In genomic region chr15:68283401-68283800, GRCh38 we compare ENCODE assay signal across 21 cellular contexts. TPM values are rescaled to one million over a fixed set of nuclear protein-coding genes. Genes with fewer than 3 reads are reported as not detected.
A peak's percentile ranks its signal among the peaks of the same experiment; 100 is the strongest.
DNase-seq lines count a peak whose midpoint lies in the region; ATAC-seq and TF ChIP-seq lines count a peak whose summit lies in the region.
"Had no signal": no experiment of that assay in that cellular context is flagged by ENCODE, and none has a peak within 500 bp of the region (broad histone marks: within the 10 kb centered on the region; RNA-seq: fewer than 3 reads in every experiment).

No MANE protein-coding gene starts in this region.

- no peak for DNase-seq in GM23248
- DNase-seq in MM.1S = no peak
- DNase-seq in epithelial cell of prostate (ENCODE audit: low read depth, low spot score) = no peak
- no peak for DNase-seq in sigmoid colon
- DNase-seq in T-helper 9 cell = no peak
- no peak for DNase-seq in activated CD4-positive, CD25-positive, alpha-beta regulatory T cell (lab: John Stamatoyannopoulos, UW)
- DNase-seq: CD4-positive, alpha-beta T cell; HCEC 1CT; Kasumi-1; NCI-H1105 treated with DMSO at 0.1 percent for 48 hours; NCI-H146; NCI-H1930; NCI-H2227 treated with DMSO at 0.1 percent for 48 hours; NCI-H526 treated with DMSO at 0.1 percent for 48 hours; OCI-M1; SIG-M5 had no signal

- peaks cover 38% of the 10 kb centered on the region; the same call in 1 of the 2 replicates for H4K20me1 ChIP-seq in GM23248 (ENCODE audit: insufficient read depth)
- no peaks in the 10 kb centered on the region for H4K20me1 ChIP-seq in MM.1S (ENCODE audit: insufficient read depth, low read length)

- H3K4me1 ChIP-seq in GM23248 (ENCODE audit: insufficient read depth) = peaks cover 39% of the 10 kb centered on the region
- peaks cover 23% of the 10 kb centered on the region; the same call in 1 of the 2 replicates for H3K4me1 ChIP-seq in MM.1S (ENCODE audit: low read length)
- peaks cover 0 to 94% (median 73%) of the 10 kb centered on the region in 4 donors for H3K4me1 ChIP-seq in sigmoid colon

- no peak for TF ChIP-seq EP300 in sigmoid colon (IDR thresholded peaks at IDR 0.05)

- H3K4me3 ChIP-seq in GM23248 = no peak overlapping the region
- peak overlapping the region; percentile 84; the same call in 1 of the 2 replicates for H3K4me3 ChIP-seq in MM.1S (ENCODE audit: low read length)
- H3K4me3 ChIP-seq in sigmoid colon = no peak overlapping the region
- H3K4me3 ChIP-seq: BLaER1, SK-N-MC had no signal

- H3K9me3 ChIP-seq in GM23248 (ENCODE audit: low read depth) (no peaks in the 10 kb centered on the region), MM.1S (replicated peaks; ENCODE audit: insufficient read depth, low read length) (no peaks in the 10 kb centered on the region), sigmoid colon (no peaks in the 10 kb centered on the region)

- H3K79me2 ChIP-seq in GM23248 (ENCODE audit: insufficient read depth) (peaks cover 100% of the 10 kb centered on the region), MM.1S (ENCODE audit: low read length) (peaks cover 100% of the 10 kb centered on the region)

- intact Hi-C loops in sigmoid colon (cut with DNase I) = no loop called here

- 33 to 41% methylated on average over 2 of the region's 2 CpGs for WGBS in GM23248 (ENCODE audit: low coverage in 1 of 2, low lambda C conversion rate in 2 of 2, missing lambda C conversion rate in 2 of 2), 2 experiments
- WGBS in sigmoid colon, 2 donors = 78 to 82% methylated on average over 2 of the region's 2 CpGs

- H2AFZ ChIP-seq in GM23248 (no peak overlapping the region), MM.1S (ENCODE audit: low read length) (no peak overlapping the region)

- no peak for ATAC-seq in esophagus mucosa
- ATAC-seq in GM18868 (IDR thresholded peaks at IDR 0.05; ENCODE audit: unreplicated experiment) = no peak

- H3K36me3 ChIP-seq in GM23248 (ENCODE audit: low read depth) (peaks cover 6% of the 10 kb centered on the region; the same call in 1 of the 2 replicates), MM.1S (replicated peaks; ENCODE audit: insufficient read depth, low read length) (peaks cover 13% of the 10 kb centered on the region; the same call in 1 of the 2 replicates), sigmoid colon (peaks cover 0 to 16% (median 2%) of the 10 kb centered on the region in 4 donors)

- in situ Hi-C loops in GM23248 (cut with MboI) = no loop called here

- H3K27ac ChIP-seq in GM23248 (peak overlapping the region; percentile 95), MM.1S (ENCODE audit: low read length) (peak overlapping the region; percentile 93; the same call in 1 of the 2 replicates), epithelial cell of prostate (peak overlapping the region; percentile 100), sigmoid colon (peak overlapping the region in 3 of 4 donors; percentile 98 to 99 (median 98))
- H3K27ac ChIP-seq: BLaER1, HL-60 had no signal

- H3K9me2 ChIP-seq in GM23248 (ENCODE audit: insufficient read depth) = no peaks in the 10 kb centered on the region
- no peaks in the 10 kb centered on the region for H3K9me2 ChIP-seq in MM.1S (replicated peaks; ENCODE audit: insufficient read depth, low read length)

- H3F3A ChIP-seq in GM23248 (ENCODE audit: insufficient read depth) (peaks cover 72% of the 10 kb centered on the region), MM.1S (ENCODE audit: insufficient read depth, low read length) (peaks cover 65% of the 10 kb centered on the region)

- TF ChIP-seq CTCF in MM.1S (IDR thresholded peaks at IDR 0.05; ENCODE audit: low read length) (no peak), sigmoid colon (IDR thresholded peaks at IDR 0.05) (no peak)

- TF ChIP-seq POLR2A in sigmoid colon (IDR thresholded peaks at IDR 0.05) = no peak

- 0 out of 2 replicates have a peak overlapping the region, but pooled peaks have one; percentile 95 for H3K9ac ChIP-seq in GM23248
- H3K9ac ChIP-seq in MM.1S (ENCODE audit: low read length) = peak overlapping the region; percentile 93
- H3K9ac ChIP-seq: BLaER1 had no signal

- H3K27me3 ChIP-seq in GM23248 (replicated peaks; ENCODE audit: insufficient read depth) (no peaks in the 10 kb centered on the region), MM.1S (replicated peaks; ENCODE audit: insufficient read depth, low read length) (no peaks in the 10 kb centered on the region), sigmoid colon (no peaks in the 10 kb centered on the region)
- H3K27me3 ChIP-seq: BLaER1 had no signal

- peak overlapping the region; percentile 100 for H3K4me2 ChIP-seq in GM23248 (ENCODE audit: unreplicated experiment)
- peak overlapping the region; percentile 98 for H3K4me2 ChIP-seq in MM.1S (ENCODE audit: low read depth, low read length)
- H3K4me2 ChIP-seq: BLaER1 had no signal

RNA-seq across cellular contexts. Expression of gene FEM1B, which starts 5.9 kb away (rescaled TPM):
- 33.9 and 36.2 TPM in 2 replicates for total RNA-seq in GM23248 (2014; rRNA removed; shearing (Covaris generic))
- polyA plus RNA-seq in GM23248 (2016; fragmentation: Nextera tagmentation; extraction: Ambion mirVana) = 15.7 and 16.0 TPM in 2 replicates
- 10 to 100 TPM; 54.7 to 64.2 (median 62.8) TPM for total RNA-seq in sigmoid colon
- 10 to 100 TPM; 11.4 to 12.9 (median 11.6) TPM for polyA plus RNA-seq in sigmoid colon
- 46.8 TPM for total RNA-seq in esophagus mucosa

RNA-seq across cellular contexts. Expression of gene CLN6, which starts 53.9 kb away (rescaled TPM):
- 12.3 and 17.4 TPM in 2 replicates for total RNA-seq in GM23248 (2014; rRNA removed; shearing (Covaris generic))
- polyA plus RNA-seq in GM23248 (2016; fragmentation: Nextera tagmentation; extraction: Ambion mirVana) (3.8 TPM in 2 replicates), sigmoid colon (10 to 100 TPM in 1 of 3 donors, 1 to 10 TPM in 2; 5.4 to 43.3 (median 7.2) TPM)
- total RNA-seq in sigmoid colon (10 to 100 TPM in 3 of 4 donors, 1 to 10 TPM in 1; 9.3 to 17.4 (median 12.7) TPM), esophagus mucosa (18.5 TPM)
